7 cellular contexts compared by ENCODE assay signal in the genomic region with DNA sequence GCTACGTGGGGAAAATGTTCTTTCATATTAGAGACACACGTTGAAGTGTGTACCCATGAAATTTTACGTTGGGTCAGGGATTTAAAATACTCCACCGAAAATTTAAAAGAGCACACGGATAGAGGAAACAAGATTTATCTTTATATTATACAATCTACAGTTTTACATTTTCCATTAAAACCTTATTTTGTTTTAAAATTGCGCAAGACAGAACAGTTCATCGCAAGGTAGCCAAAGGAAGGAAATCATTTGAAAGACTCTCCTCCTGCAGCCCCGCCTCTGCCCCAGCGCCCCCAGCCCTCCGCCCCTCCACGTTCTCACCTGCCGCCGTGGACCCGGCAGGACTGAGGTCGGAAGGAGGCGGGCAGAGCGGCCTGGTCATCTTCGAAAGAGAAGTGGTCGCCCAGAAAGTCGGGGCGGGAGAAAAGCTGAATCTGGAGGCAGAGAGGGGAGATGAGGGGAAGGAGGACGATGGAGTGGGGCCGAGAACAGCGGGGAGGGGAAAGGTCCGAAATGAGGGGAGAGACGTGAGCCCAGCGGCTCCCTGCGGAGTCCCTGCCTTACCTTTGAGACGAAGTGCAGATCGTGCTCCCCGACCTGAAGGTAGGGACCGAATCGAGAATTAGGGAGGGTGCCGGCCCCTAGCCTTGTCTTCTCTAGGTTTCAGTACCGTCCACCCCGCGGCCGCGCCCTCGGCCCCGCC. TPM values are rescaled to one million over a fixed set of nuclear protein-coding genes. Genes with fewer than 3 reads are reported as not detected.
A peak's percentile ranks its signal among the peaks of the same experiment; 100 is the strongest.
DNase-seq lines count a peak whose midpoint lies in the region; ATAC-seq and TF ChIP-seq lines count a peak whose summit lies in the region.

No MANE protein-coding gene starts in this region.

- H3K27ac ChIP-seq in GM23248 (no peak overlapping the region), OCI-LY1 (ENCODE audit: low read depth, low read length, poor library complexity, severe bottlenecking) (no peak overlapping the region), esophagus muscularis mucosa (replicated peaks in 1 of 4) (no peak overlapping the region), parathyroid adenoma (no peak overlapping the region)

- H3F3A ChIP-seq in GM23248 (ENCODE audit: insufficient read depth) (no peaks in the 10 kb centered on the region), OCI-LY1 (ENCODE audit: insufficient read depth, low read length) (no peaks in the 10 kb centered on the region)

- H3K36me3 ChIP-seq in GM23248 (ENCODE audit: low read depth): no peaks in the 10 kb centered on the region
- H3K36me3 ChIP-seq in OCI-LY1 (ENCODE audit: insufficient read depth, low read length): no peaks in the 10 kb centered on the region
- H3K36me3 ChIP-seq in esophagus muscularis mucosa: no peaks in the 10 kb centered on the region
- H3K36me3 ChIP-seq in parathyroid adenoma (ENCODE audit: control insufficient read depth, insufficient read depth, low read length): no peaks in the 10 kb centered on the region

- H4K20me1 ChIP-seq in GM23248 (ENCODE audit: insufficient read depth): no peaks in the 10 kb centered on the region
- H4K20me1 ChIP-seq in OCI-LY1 (ENCODE audit: insufficient read depth, low read length): no peaks in the 10 kb centered on the region

- H3K79me2 ChIP-seq in GM23248 (ENCODE audit: insufficient read depth) (no peaks in the 10 kb centered on the region), OCI-LY1 (ENCODE audit: insufficient read depth, low read length) (no peaks in the 10 kb centered on the region), parathyroid adenoma (no peaks in the 10 kb centered on the region)

- H3K9ac ChIP-seq in GM23248: no peak overlapping the region
- H3K9ac ChIP-seq in OCI-LY1 (ENCODE audit: low read length): peak overlapping the region; percentile 61
- no peak overlapping the region for H3K9ac ChIP-seq in parathyroid adenoma

- TF ChIP-seq POLR2A in esophagus muscularis mucosa (IDR thresholded peaks at IDR 0.05; ENCODE audit: low read depth): no peak

- no peak for TF ChIP-seq CTCF in OCI-LY1 (IDR thresholded peaks at IDR 0.05; ENCODE audit: low read length)
- no peak for TF ChIP-seq CTCF in esophagus muscularis mucosa (IDR thresholded peaks at IDR 0.05)
- no peak for TF ChIP-seq CTCF in parathyroid adenoma (IDR thresholded peaks at IDR 0.05)

- 6 to 7% methylated on average over 23 to 41 of the region's 41 CpGs for WGBS in GM23248 (ENCODE audit: low coverage in 1 of 2, low lambda C conversion rate in 2 of 2, missing lambda C conversion rate in 2 of 2), 2 experiments
- 4% methylated on average over 36 of the region's 41 CpGs for WGBS in esophagus muscularis mucosa

- ATAC-seq in HG03159 (IDR thresholded peaks at IDR 0.05; ENCODE audit: unreplicated experiment) (no peak), HG03520 (IDR thresholded peaks at IDR 0.05; ENCODE audit: unreplicated experiment) (no peak)

- H3K4me1 ChIP-seq in GM23248 (ENCODE audit: insufficient read depth) (0 out of 2 replicates have a peak, but pooled peaks cover 8% of the 10 kb centered on the region), OCI-LY1 (ENCODE audit: insufficient read depth, low read length, severe bottlenecking) (peaks cover 21% of the 10 kb centered on the region), esophagus muscularis mucosa (peaks cover 12 to 18% (median 14%) of the 10 kb centered on the region in 4 donors), parathyroid adenoma (no peaks in the 10 kb centered on the region)

- no peak for DNase-seq in GM23248
- no peak for DNase-seq in esophagus muscularis mucosa (ENCODE audit: extremely low spot score)
- DNase-seq in COR-L47 (lab: John Stamatoyannopoulos, UW): no peak

- H3K4me2 ChIP-seq in GM23248 (ENCODE audit: unreplicated experiment): peak overlapping the region; percentile 71
- H3K4me2 ChIP-seq in OCI-LY1 (ENCODE audit: low read length): peak overlapping the region; percentile 89
- peak overlapping the region; percentile 91 for H3K4me2 ChIP-seq in parathyroid adenoma (ENCODE audit: low read length)

- H3K27me3 ChIP-seq in GM23248 (replicated peaks; ENCODE audit: insufficient read depth) (peaks cover 9% of the 10 kb centered on the region), OCI-LY1 (ENCODE audit: insufficient read depth, low read length) (no peaks in the 10 kb centered on the region), esophagus muscularis mucosa (peaks cover 0 to 62% (median 28%) of the 10 kb centered on the region in 4 donors), parathyroid adenoma (ENCODE audit: control insufficient read depth, insufficient read depth, low read length) (no peaks in the 10 kb centered on the region)

- H3K9me2 ChIP-seq in GM23248 (ENCODE audit: insufficient read depth) (no peaks in the 10 kb centered on the region), OCI-LY1 (ENCODE audit: low read depth, low read length) (no peaks in the 10 kb centered on the region)

- H2AFZ ChIP-seq in GM23248: peak overlapping the region; percentile 70
- 0 out of 2 replicates have a peak overlapping the region, but pooled peaks have one; percentile 36 for H2AFZ ChIP-seq in OCI-LY1 (ENCODE audit: low read length)
- H2AFZ ChIP-seq in parathyroid adenoma: peak overlapping the region; percentile 74

- intact Hi-C loops in esophagus muscularis mucosa (cut with DNase I): no loop called here

- H3K9me3 ChIP-seq in GM23248 (ENCODE audit: low read depth) (no peaks in the 10 kb centered on the region), OCI-LY1 (ENCODE audit: low read length) (no peaks in the 10 kb centered on the region), esophagus muscularis mucosa (no peaks in the 10 kb centered on the region), parathyroid adenoma (ENCODE audit: control insufficient read depth, low read length) (no peaks in the 10 kb centered on the region)

- H3K4me3 ChIP-seq in GM23248 (peak overlapping the region; percentile 61), OCI-LY1 (ENCODE audit: low read depth, low read length, poor library complexity, severe bottlenecking) (peak overlapping the region; percentile 73), esophagus muscularis mucosa (peak overlapping the region; percentile 48 to 62 (median 51)), parathyroid adenoma (ENCODE audit: low read depth, low read length) (peak overlapping the region; percentile 79)

- in situ Hi-C loops in GM23248 (cut with MboI): no loop called here

- no peak for TF ChIP-seq EP300 in esophagus muscularis mucosa (IDR thresholded peaks at IDR 0.05)

RNA-seq across cellular contexts. Expression of a gene that starts 18.0 kb away (rescaled TPM):
- total RNA-seq in GM23248 (2014; rRNA removed; shearing (Covaris generic)): not detected in 2 replicates
- polyA plus RNA-seq in GM23248 (2016; fragmentation: Nextera tagmentation; extraction: Ambion mirVana): not detected in 2 replicates
- under 1 TPM in 2 of 4 donors, not detected in 2; 0.42 to 0.86 TPM for total RNA-seq in esophagus muscularis mucosa

RNA-seq across cellular contexts. Expression of a gene that starts 18.2 kb away (rescaled TPM):
- not detected in 2 replicates for total RNA-seq in GM23248 (2014; rRNA removed; shearing (Covaris generic))
- not detected in 2 replicates for polyA plus RNA-seq in GM23248 (2016; fragmentation: Nextera tagmentation; extraction: Ambion mirVana)
- 10 to 100 TPM in 1 of 4 donors, 1 to 10 TPM in 2, not detected in 1; 3.8 to 14.0 (median 7.1) TPM for total RNA-seq in esophagus muscularis mucosa

RNA-seq across cellular contexts. Expression of a gene that starts 29.5 kb away (rescaled TPM):
- total RNA-seq in GM23248 (2014; rRNA removed; shearing (Covaris generic)): 4.8 and 5.8 TPM in 2 replicates
- polyA plus RNA-seq in GM23248 (2016; fragmentation: Nextera tagmentation; extraction: Ambion mirVana): 11.1 and 12.7 TPM in 2 replicates
- total RNA-seq in esophagus muscularis mucosa: 10 to 100 TPM in 2 of 4 donors, 1 to 10 TPM in 2; 7.1 to 13.3 (median 10.1) TPM

RNA-seq across cellular contexts. Expression of a gene that starts 36.6 kb away (rescaled TPM):
- not detected in 2 replicates for total RNA-seq in GM23248 (2014; rRNA removed; shearing (Covaris generic))
- not detected in 2 replicates for polyA plus RNA-seq in GM23248 (2016; fragmentation: Nextera tagmentation; extraction: Ambion mirVana)
- not detected for total RNA-seq in esophagus muscularis mucosa

RNA-seq across cellular contexts. Expression of a gene that starts 56.0 kb away (rescaled TPM):
- 212 and 240 TPM in 2 replicates for total RNA-seq in GM23248 (2014; rRNA removed; shearing (Covaris generic))
- 2,795 and 2,825 TPM in 2 replicates for polyA plus RNA-seq in GM23248 (2016; fragmentation: Nextera tagmentation; extraction: Ambion mirVana)
- total RNA-seq in esophagus muscularis mucosa: 10 to 100 TPM; 52.7 to 81.7 (median 59.8) TPM
